1 cellular context compared by ENCODE assay signal in the genomic region with DNA sequence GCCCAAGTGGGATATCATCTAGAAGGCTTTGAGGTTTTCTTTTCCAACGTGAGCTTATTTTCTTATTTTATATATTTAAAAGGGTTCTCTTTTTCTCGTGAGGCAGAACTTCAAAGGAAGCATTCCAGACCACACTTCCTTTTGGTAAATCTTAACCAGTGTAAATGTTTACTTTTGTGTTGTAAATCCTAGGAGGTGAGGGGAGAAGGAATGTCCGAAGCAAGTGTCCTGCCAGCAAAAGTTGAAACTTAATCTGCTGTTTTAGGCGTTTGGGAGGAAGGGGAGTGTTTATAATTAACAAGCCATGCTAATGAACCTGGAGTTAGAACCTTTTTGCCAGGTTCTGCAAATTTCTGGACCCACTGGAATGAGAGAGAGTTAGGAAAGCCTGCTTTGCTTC.
TF ChIP-seq lines count a peak whose summit lies in the region.

No MANE protein-coding gene starts in this region.

TF ChIP-seq in WTC11, 78 proteins besides CTCF, POLR2A, EP300 and RAD21 (continued from another document):
- TF ChIP-seq, protein P1, sequence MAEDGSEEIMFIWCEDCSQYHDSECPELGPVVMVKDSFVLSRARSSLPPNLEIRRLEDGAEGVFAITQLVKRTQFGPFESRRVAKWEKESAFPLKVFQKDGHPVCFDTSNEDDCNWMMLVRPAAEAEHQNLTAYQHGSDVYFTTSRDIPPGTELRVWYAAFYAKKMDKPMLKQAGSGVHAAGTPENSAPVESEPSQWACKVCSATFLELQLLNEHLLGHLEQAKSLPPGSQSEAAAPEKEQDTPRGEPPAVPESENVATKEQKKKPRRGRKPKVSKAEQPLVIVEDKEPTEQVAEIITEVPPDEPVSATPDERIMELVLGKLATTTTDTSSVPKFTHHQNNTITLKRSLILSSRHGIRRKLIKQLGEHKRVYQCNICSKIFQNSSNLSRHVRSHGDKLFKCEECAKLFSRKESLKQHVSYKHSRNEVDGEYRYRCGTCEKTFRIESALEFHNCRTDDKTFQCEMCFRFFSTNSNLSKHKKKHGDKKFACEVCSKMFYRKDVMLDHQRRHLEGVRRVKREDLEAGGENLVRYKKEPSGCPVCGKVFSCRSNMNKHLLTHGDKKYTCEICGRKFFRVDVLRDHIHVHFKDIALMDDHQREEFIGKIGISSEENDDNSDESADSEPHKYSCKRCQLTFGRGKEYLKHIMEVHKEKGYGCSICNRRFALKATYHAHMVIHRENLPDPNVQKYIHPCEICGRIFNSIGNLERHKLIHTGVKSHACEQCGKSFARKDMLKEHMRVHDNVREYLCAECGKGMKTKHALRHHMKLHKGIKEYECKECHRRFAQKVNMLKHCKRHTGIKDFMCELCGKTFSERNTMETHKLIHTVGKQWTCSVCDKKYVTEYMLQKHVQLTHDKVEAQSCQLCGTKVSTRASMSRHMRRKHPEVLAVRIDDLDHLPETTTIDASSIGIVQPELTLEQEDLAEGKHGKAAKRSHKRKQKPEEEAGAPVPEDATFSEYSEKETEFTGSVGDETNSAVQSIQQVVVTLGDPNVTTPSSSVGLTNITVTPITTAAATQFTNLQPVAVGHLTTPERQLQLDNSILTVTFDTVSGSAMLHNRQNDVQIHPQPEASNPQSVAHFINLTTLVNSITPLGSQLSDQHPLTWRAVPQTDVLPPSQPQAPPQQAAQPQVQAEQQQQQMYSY (CRISPR knock-in tag; IDR thresholded peaks at IDR 0.05) = no peak
- TF ChIP-seq SOX15 (CRISPR knock-in tag; IDR thresholded peaks at IDR 0.05) (no peak), GABPB1 (CRISPR knock-in tag; IDR thresholded peaks at IDR 0.05) (no peak), ZNF121 (CRISPR knock-in tag; IDR thresholded peaks at IDR 0.05) (no peak)
- TF ChIP-seq, protein P2, sequence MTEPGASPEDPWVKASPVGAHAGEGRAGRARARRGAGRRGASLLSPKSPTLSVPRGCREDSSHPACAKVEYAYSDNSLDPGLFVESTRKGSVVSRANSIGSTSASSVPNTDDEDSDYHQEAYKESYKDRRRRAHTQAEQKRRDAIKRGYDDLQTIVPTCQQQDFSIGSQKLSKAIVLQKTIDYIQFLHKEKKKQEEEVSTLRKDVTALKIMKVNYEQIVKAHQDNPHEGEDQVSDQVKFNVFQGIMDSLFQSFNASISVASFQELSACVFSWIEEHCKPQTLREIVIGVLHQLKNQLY (CRISPR knock-in tag; IDR thresholded peaks at IDR 0.05) = no peak
- TF ChIP-seq, protein P3, sequence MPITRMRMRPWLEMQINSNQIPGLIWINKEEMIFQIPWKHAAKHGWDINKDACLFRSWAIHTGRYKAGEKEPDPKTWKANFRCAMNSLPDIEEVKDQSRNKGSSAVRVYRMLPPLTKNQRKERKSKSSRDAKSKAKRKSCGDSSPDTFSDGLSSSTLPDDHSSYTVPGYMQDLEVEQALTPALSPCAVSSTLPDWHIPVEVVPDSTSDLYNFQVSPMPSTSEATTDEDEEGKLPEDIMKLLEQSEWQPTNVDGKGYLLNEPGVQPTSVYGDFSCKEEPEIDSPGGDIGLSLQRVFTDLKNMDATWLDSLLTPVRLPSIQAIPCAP (CRISPR knock-in tag; IDR thresholded peaks at IDR 0.05) = no peak
